In the genomic region with DNA sequence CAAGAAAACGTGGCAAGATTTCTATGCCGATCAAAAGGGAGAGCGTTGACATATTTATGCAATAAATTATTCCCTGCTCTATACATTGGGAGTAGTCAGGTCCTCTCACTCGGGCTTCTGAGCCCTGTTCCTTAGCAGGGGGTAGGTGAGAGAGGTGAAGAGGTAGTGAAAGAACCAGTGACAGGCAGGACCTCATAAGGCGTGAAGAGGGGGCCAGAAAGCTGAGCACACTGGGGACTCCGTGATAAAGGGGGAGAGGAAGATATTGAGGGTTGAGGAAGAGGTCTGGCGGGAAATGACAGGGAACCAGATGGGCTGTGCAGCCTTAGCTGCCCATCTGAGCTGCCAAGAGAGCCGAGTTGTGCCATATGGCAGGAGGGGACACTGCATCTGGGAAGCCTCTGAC, we compare ENCODE assay signal across 8 cellular contexts. TPM values are rescaled to one million over a fixed set of nuclear protein-coding genes. Genes with fewer than 3 reads are reported as not detected.
DNase-seq lines count a peak whose midpoint lies in the region; ATAC-seq, FAIRE-seq and TF ChIP-seq lines count a peak whose summit lies in the region.

No MANE protein-coding gene starts in this region.

- in situ Hi-C loops in HepG2 (cut with HindIII; ENCODE audit: extremely low pct_ligation_motif_present, low pct_unique_long_range_greater_than_20kb), result loop anchor here (5.0 to 25.0 kb wide), 2 partner anchors 519 to 661 kb away; a partner anchor contains a TSS

- no peak for TF ChIP-seq RAD21 in HepG2 (CRISPR knock-in tag; IDR thresholded peaks at IDR 0.05)

- peaks cover 76% of the 10 kb centered on the region for H3K27me3 Mint-ChIP-seq in activated T-helper 1 cell treated with anti-CD3 and anti-CD28 coated beads, Interleukin-12 subunit alpha, Interleukin-12 subunit beta, Interleukin-2, Interleukin-4 antibody, amounts not matched to agents 30 ng/mL and 10 ng/mL and 1 ng/mL, durations not matched to agents 14 hours and 24 hours and 36 hours (ENCODE audit: insufficient read depth)

- H3K36me3 ChIP-seq in heart left ventricle, result no peaks in the 10 kb centered on the region
- no peaks in the 10 kb centered on the region for H3K36me3 ChIP-seq in HepG2 (replicated peaks in 1 of 2; ENCODE audit: control insufficient read depth in 1 of 2, insufficient read depth in 2 of 2, low read length in 2 of 2)

- H3K9ac ChIP-seq in HepG2 (ENCODE audit: insufficient read depth, low read depth, low read length), result peak overlapping the region; percentile 49; the same call in 1 of the 2 replicates

- peaks cover 51% of the 10 kb centered on the region for H3K4me1 Mint-ChIP-seq in activated T-helper 1 cell treated with anti-CD3 and anti-CD28 coated beads, Interleukin-12 subunit alpha, Interleukin-12 subunit beta, Interleukin-2, Interleukin-4 antibody, amounts not matched to agents 30 ng/mL and 10 ng/mL and 1 ng/mL, durations not matched to agents 14 hours and 24 hours and 36 hours (ENCODE audit: low read depth)

- no peak for TF ChIP-seq POLR2A in heart left ventricle (IDR thresholded peaks at IDR 0.05)
- no peak for TF ChIP-seq POLR2A in HepG2 (IDR thresholded peaks at IDR 0.05; ENCODE audit: insufficient read depth in 1 of 2, low read depth in 2 of 2, low read length in 2 of 2)

- FAIRE-seq in HepG2 (lab: Jason Lieb, UNC) (no peak), urothelium cell line (lab: Jason Lieb, UNC) (no peak)

- TF ChIP-seq CTCF in heart left ventricle (IDR thresholded peaks at IDR 0.05) (no peak), HepG2 (CRISPR knock-in tag; IDR thresholded peaks at IDR 0.05) (no peak)

- H3K36me3 Mint-ChIP-seq in activated T-helper 1 cell treated with anti-CD3 and anti-CD28 coated beads, Interleukin-12 subunit alpha, Interleukin-12 subunit beta, Interleukin-2, Interleukin-4 antibody, amounts not matched to agents 30 ng/mL and 10 ng/mL and 1 ng/mL, durations not matched to agents 14 hours and 24 hours and 36 hours (ENCODE audit: low read depth), result no peaks in the 10 kb centered on the region

- H3K79me2 ChIP-seq in HepG2 (ENCODE audit: insufficient read depth, low read length), result no peaks in the 10 kb centered on the region

- H3K4me1 ChIP-seq in heart left ventricle (peaks cover 5 to 32% (median 24%) of the 10 kb centered on the region in 12 donors), HepG2 (ENCODE audit: insufficient read depth, low read length) (peaks cover 39% of the 10 kb centered on the region)

- peak overlapping the region; percentile 75 for H3K4me3 Mint-ChIP-seq in activated T-helper 1 cell treated with anti-CD3 and anti-CD28 coated beads, Interleukin-12 subunit alpha, Interleukin-12 subunit beta, Interleukin-2, Interleukin-4 antibody, amounts not matched to agents 30 ng/mL and 10 ng/mL and 1 ng/mL, durations not matched to agents 14 hours and 24 hours and 36 hours

- H3K4me2 ChIP-seq in HepG2 (ENCODE audit: low read depth, low read length), result peak overlapping the region; percentile 97

- peak overlapping the region; percentile 66 for H2AFZ ChIP-seq in HepG2 (ENCODE audit: low read length)

- H3K9me3 ChIP-seq in heart left ventricle (no peaks in the 10 kb centered on the region), HepG2 (ENCODE audit: low read length) (no peaks in the 10 kb centered on the region)

- 13 to 22% (median 20%) methylated on average over 8 of the region's 8 CpGs for WGBS in heart left ventricle, 4 donors
- 4% methylated on average over 8 of the region's 8 CpGs for WGBS in HepG2 (ENCODE audit: low lambda C conversion rate)

- H3K27me3 ChIP-seq in heart left ventricle (peaks cover 26 to 80% (median 54%) of the 10 kb centered on the region in 9 donors), HepG2 (ENCODE audit: control insufficient read depth in 1 of 2, insufficient read depth in 2 of 2, low read length in 2 of 2) (peaks cover 2 to 39% of the 10 kb centered on the region in 2 experiments; a peak in 3 of 5 replicates)

- ATAC-seq in heart left ventricle (no peak), Right ventricle myocardium superior (ENCODE audit: poor library complexity) (no peak), HG03354 (IDR thresholded peaks at IDR 0.05; ENCODE audit: poor library complexity, severe bottlenecking, unreplicated experiment) (peak; percentile 7), HepG2 (peak; percentile 17)

- POLR2A ChIA-PET in HepG2 (lab: Yijun Ruan, JAX), result no interaction called here

- DNase-seq in heart left ventricle, result no peak
- DNase-seq in Right ventricle myocardium superior, result no peak
- no peak for DNase-seq in activated T-helper 1 cell treated with anti-CD3 and anti-CD28 coated beads, Interleukin-12 subunit alpha, Interleukin-12 subunit beta, Interleukin-2, Interleukin-4 antibody, amounts not matched to agents 30 ng/mL and 10 ng/mL and 1 ng/mL, durations not matched to agents 14 hours and 24 hours and 36 hours (ENCODE audit: low spot score)
- DNase-seq in HepG2 (ENCODE audit: low spot score), result no peak
- DNase-seq in NCI-H748 (lab: John Stamatoyannopoulos, UW; ENCODE audit: unreplicated experiment), result no peak
- DNase-seq in activated CD4-positive, alpha-beta T cell treated with anti-CD3 and anti-CD28 coated beads, Interleukin-2, amount 50 U/mL, for 48 hours, result no peak
- no peak for DNase-seq in urothelium cell line (ENCODE audit: low spot score)

- H3K27ac Mint-ChIP-seq in activated T-helper 1 cell treated with anti-CD3 and anti-CD28 coated beads, Interleukin-12 subunit alpha, Interleukin-12 subunit beta, Interleukin-2, Interleukin-4 antibody, amounts not matched to agents 30 ng/mL and 10 ng/mL and 1 ng/mL, durations not matched to agents 14 hours and 24 hours and 36 hours, result peak overlapping the region; percentile 42

- H3K9me3 Mint-ChIP-seq in activated T-helper 1 cell treated with anti-CD3 and anti-CD28 coated beads, Interleukin-12 subunit alpha, Interleukin-12 subunit beta, Interleukin-2, Interleukin-4 antibody, amounts not matched to agents 30 ng/mL and 10 ng/mL and 1 ng/mL, durations not matched to agents 14 hours and 24 hours and 36 hours, result no peaks in the 10 kb centered on the region

- TF ChIP-seq EP300 in HepG2 (IDR thresholded peaks at IDR 0.05; ENCODE audit: low read depth in 2 of 2, low read length in 2 of 2), result no peak
- TF ChIP-seq EP300 in HepG2 (CRISPR knock-in tag; IDR thresholded peaks at IDR 0.05; ENCODE audit: borderline replicate concordance), result no peak

- CTCF ChIA-PET in HepG2 (lab: Yijun Ruan, JAX; ENCODE audit: low intra/inter-chr PET ratio, low total read pairs), result no interaction called here

- intact Hi-C loops in heart left ventricle (cut with DNase I) (loop anchor here in 6 of 10 donors (2.0 to 10.0 kb wide), 6 partner anchors 51 to 521 kb away; a partner anchor contains a TSS), Right ventricle myocardium superior (cut with DNase I) (no loop called here), HepG2 (cut with micrococcal nuclease; ENCODE audit: unreplicated experiment) (loop anchor here (1.0 to 10.0 kb wide), 6 partner anchors 53 to 761 kb away; a partner anchor contains a TSS)
- intact Hi-C loops in activated T-helper 1 cell treated with anti-CD3 and anti-CD28 coated beads, Interleukin-12 subunit alpha, Interleukin-12 subunit beta, Interleukin-2, Interleukin-4 antibody, amounts not matched to agents 30 ng/mL and 10 ng/mL and 1 ng/mL, durations not matched to agents 14 hours and 24 hours and 36 hours (cut with micrococcal nuclease), result loop anchor here (1.0 to 10.0 kb wide), 8 partner anchors 54 to 1999 kb away; a partner anchor contains a TSS

- no peak overlapping the region for H3K27ac ChIP-seq in heart left ventricle
- no peak overlapping the region for H3K27ac ChIP-seq in HepG2 (ENCODE audit: extremely low read length, insufficient read depth, low read length)

- H4K20me1 ChIP-seq in HepG2 (ENCODE audit: insufficient read depth, low read length), result no peaks in the 10 kb centered on the region; the same call in 1 of the 2 replicates

- H3K4me3 ChIP-seq in heart left ventricle (peak overlapping the region; percentile 29 to 63 (median 50)), HepG2 (replicated peaks in 1 of 3; ENCODE audit: insufficient read depth in 1 of 3, low read depth in 2 of 3, low read length in 3 of 3) (peak overlapping the region; percentile 52 to 70 (median 59))

- no TSS peak for BruUV-seq in HepG2 (replicated peaks; lab: Mats Ljungman, UMichigan)

RNA-seq across cellular contexts. Expression of a gene that starts 0.7 kb away (rescaled TPM):
- not detected for total RNA-seq in heart left ventricle
- not detected for polyA plus RNA-seq in heart left ventricle
- not detected for total RNA-seq in Right ventricle myocardium superior
- total RNA-seq in activated T-helper 1 cell treated with anti-CD3 and anti-CD28 coated beads, Interleukin-12 subunit alpha, Interleukin-12 subunit beta, Interleukin-2, Interleukin-4 antibody, amounts not matched to agents 30 ng/mL and 10 ng/mL and 1 ng/mL, durations not matched to agents 14 hours and 24 hours and 36 hours, result not detected in 2 replicates
- total RNA-seq in HepG2 (2016; rRNA removed; fragmentation: Illumina TruSeq; extraction: Trizol), result not detected in 2 replicates
- total RNA-seq in HepG2 (2016; cell fraction: cytosol; rRNA removed; fragmentation: Illumina TruSeq; extraction: Trizol; ENCODE audit: low read depth), result not detected in 2 replicates
- total RNA-seq in HepG2 (2016; cell fraction: insoluble cytoplasmic fraction; rRNA removed; fragmentation: Illumina TruSeq; extraction: Trizol), result not detected in 2 replicates
- not detected in 2 replicates for total RNA-seq in HepG2 (2016; cell fraction: membrane; rRNA removed; fragmentation: Illumina TruSeq; extraction: Trizol)
- total RNA-seq in HepG2 (2016; cell fraction: nucleus; rRNA removed; fragmentation: Illumina TruSeq; extraction: Trizol), result not detected in 2 replicates
- not detected in 2 replicates for polyA plus RNA-seq in HepG2 (2011; rRNA removed)
- not detected in 2 replicates for polyA plus RNA-seq in HepG2 (2011; cell fraction: cytosol; rRNA removed)
- polyA plus RNA-seq in HepG2 (2011; cell fraction: nucleus; rRNA removed), result not detected in 2 replicates
- not detected in 2 replicates for polyA plus RNA-seq in HepG2 (2012)
- polyA plus RNA-seq in HepG2 (2016; cell fraction: cytosol; fragmentation: Illumina TruSeq; extraction: Trizol; ENCODE audit: low read depth), result not detected in 2 replicates
- not detected in 2 replicates for polyA plus RNA-seq in HepG2 (2016; cell fraction: insoluble cytoplasmic fraction; fragmentation: Illumina TruSeq; extraction: Trizol; ENCODE audit: low read depth)
- not detected in 2 replicates for polyA plus RNA-seq in HepG2 (2016; cell fraction: membrane; fragmentation: Illumina TruSeq; extraction: Trizol; ENCODE audit: low read depth)
- polyA plus RNA-seq in HepG2 (2016; cell fraction: nucleus; fragmentation: Illumina TruSeq; extraction: Trizol; ENCODE audit: insufficient read depth, low read depth), result not detected in 2 replicates
- polyA minus RNA-seq in HepG2 (2011; rRNA and poly(A)+ RNA removed; ENCODE audit: low replicate concordance), result not detected in 2 replicates
- polyA minus RNA-seq in HepG2 (2011; cell fraction: cytosol; rRNA and poly(A)+ RNA removed), result not detected in 2 replicates
- not detected in 2 replicates for polyA minus RNA-seq in HepG2 (2011; cell fraction: nucleus; rRNA and poly(A)+ RNA removed)

RNA-seq across cellular contexts. Expression of a gene that starts 13.7 kb away (rescaled TPM):
- total RNA-seq in heart left ventricle (10 to 100 TPM in 2 of 9 donors, 1 to 10 TPM in 7; 3.9 to 16.1 (median 5.1) TPM), Right ventricle myocardium superior (6.8 TPM), HepG2 (2016; rRNA removed; fragmentation: Illumina TruSeq; extraction: Trizol) (0.32 and 0.33 TPM in 2 replicates)
- polyA plus RNA-seq in heart left ventricle (10 to 100 TPM in 1 of 2 donors, 1 to 10 TPM in 1; 4.0 to 12.2 TPM), HepG2 (2011; rRNA removed) (0.55 and 0.94 TPM in 2 replicates)
- total RNA-seq in activated T-helper 1 cell treated with anti-CD3 and anti-CD28 coated beads, Interleukin-12 subunit alpha, Interleukin-12 subunit beta, Interleukin-2, Interleukin-4 antibody, amounts not matched to agents 30 ng/mL and 10 ng/mL and 1 ng/mL, durations not matched to agents 14 hours and 24 hours and 36 hours, result not detected in 2 replicates
- 0.09 TPM in 1 of 2 replicates, not detected in the other for total RNA-seq in HepG2 (2016; cell fraction: cytosol; rRNA removed; fragmentation: Illumina TruSeq; extraction: Trizol; ENCODE audit: low read depth)
- 0.30 and 0.41 TPM in 2 replicates for total RNA-seq in HepG2 (2016; cell fraction: insoluble cytoplasmic fraction; rRNA removed; fragmentation: Illumina TruSeq; extraction: Trizol)
- total RNA-seq in HepG2 (2016; cell fraction: membrane; rRNA removed; fragmentation: Illumina TruSeq; extraction: Trizol), result 0.28 and 0.69 TPM in 2 replicates
- 0.56 TPM in 1 of 2 replicates, not detected in the other for total RNA-seq in HepG2 (2016; cell fraction: nucleus; rRNA removed; fragmentation: Illumina TruSeq; extraction: Trizol)
- 0.21 and 0.35 TPM in 2 replicates for polyA plus RNA-seq in HepG2 (2011; cell fraction: cytosol; rRNA removed)
- 0.05 and 0.26 TPM in 2 replicates for polyA plus RNA-seq in HepG2 (2011; cell fraction: nucleus; rRNA removed)
- polyA plus RNA-seq in HepG2 (2012), result 0.59 and 1.5 TPM in 2 replicates
- polyA plus RNA-seq in HepG2 (2016; cell fraction: cytosol; fragmentation: Illumina TruSeq; extraction: Trizol; ENCODE audit: low read depth), result 0.14 TPM in 1 of 2 replicates, not detected in the other
- polyA plus RNA-seq in HepG2 (2016; cell fraction: insoluble cytoplasmic fraction; fragmentation: Illumina TruSeq; extraction: Trizol; ENCODE audit: low read depth), result 0.34 and 0.61 TPM in 2 replicates
- polyA plus RNA-seq in HepG2 (2016; cell fraction: membrane; fragmentation: Illumina TruSeq; extraction: Trizol; ENCODE audit: low read depth), result 0.31 TPM in 1 of 2 replicates, not detected in the other
- polyA plus RNA-seq in HepG2 (2016; cell fraction: nucleus; fragmentation: Illumina TruSeq; extraction: Trizol; ENCODE audit: insufficient read depth, low read depth), result 0.79 and 0.97 TPM in 2 replicates
- polyA minus RNA-seq in HepG2 (2011; rRNA and poly(A)+ RNA removed; ENCODE audit: low replicate concordance), result 0.42 and 10.6 TPM in 2 replicates
- polyA minus RNA-seq in HepG2 (2011; cell fraction: cytosol; rRNA and poly(A)+ RNA removed), result 0.18 and 0.20 TPM in 2 replicates
- polyA minus RNA-seq in HepG2 (2011; cell fraction: nucleus; rRNA and poly(A)+ RNA removed), result 0.64 and 0.75 TPM in 2 replicates

RNA-seq across cellular contexts. Expression of a gene that starts 53.4 kb away (rescaled TPM):
- total RNA-seq in heart left ventricle (not detected), Right ventricle myocardium superior (not detected), HepG2 (2016; rRNA removed; fragmentation: Illumina TruSeq; extraction: Trizol) (not detected in 2 replicates)
- polyA plus RNA-seq in heart left ventricle (not detected), HepG2 (2011; rRNA removed) (0.04 TPM in 1 of 2 replicates, not detected in the other)
- total RNA-seq in activated T-helper 1 cell treated with anti-CD3 and anti-CD28 coated beads, Interleukin-12 subunit alpha, Interleukin-12 subunit beta, Interleukin-2, Interleukin-4 antibody, amounts not matched to agents 30 ng/mL and 10 ng/mL and 1 ng/mL, durations not matched to agents 14 hours and 24 hours and 36 hours, result 0.10 TPM in 1 of 2 replicates, not detected in the other
- total RNA-seq in HepG2 (2016; cell fraction: cytosol; rRNA removed; fragmentation: Illumina TruSeq; extraction: Trizol; ENCODE audit: low read depth), result not detected in 2 replicates
- total RNA-seq in HepG2 (2016; cell fraction: insoluble cytoplasmic fraction; rRNA removed; fragmentation: Illumina TruSeq; extraction: Trizol), result not detected in 2 replicates
- total RNA-seq in HepG2 (2016; cell fraction: membrane; rRNA removed; fragmentation: Illumina TruSeq; extraction: Trizol), result not detected in 2 replicates
- total RNA-seq in HepG2 (2016; cell fraction: nucleus; rRNA removed; fragmentation: Illumina TruSeq; extraction: Trizol), result not detected in 2 replicates
- polyA plus RNA-seq in HepG2 (2011; cell fraction: cytosol; rRNA removed), result not detected in 2 replicates
- not detected in 2 replicates for polyA plus RNA-seq in HepG2 (2011; cell fraction: nucleus; rRNA removed)
- not detected in 2 replicates for polyA plus RNA-seq in HepG2 (2012)
- not detected in 2 replicates for polyA plus RNA-seq in HepG2 (2016; cell fraction: cytosol; fragmentation: Illumina TruSeq; extraction: Trizol; ENCODE audit: low read depth)
- polyA plus RNA-seq in HepG2 (2016; cell fraction: insoluble cytoplasmic fraction; fragmentation: Illumina TruSeq; extraction: Trizol; ENCODE audit: low read depth), result not detected in 2 replicates
- polyA plus RNA-seq in HepG2 (2016; cell fraction: membrane; fragmentation: Illumina TruSeq; extraction: Trizol; ENCODE audit: low read depth), result not detected in 2 replicates
- not detected in 2 replicates for polyA plus RNA-seq in HepG2 (2016; cell fraction: nucleus; fragmentation: Illumina TruSeq; extraction: Trizol; ENCODE audit: insufficient read depth, low read depth)
- polyA minus RNA-seq in HepG2 (2011; rRNA and poly(A)+ RNA removed; ENCODE audit: low replicate concordance), result 7.2 TPM in 1 of 2 replicates, not detected in the other
- polyA minus RNA-seq in HepG2 (2011; cell fraction: cytosol; rRNA and poly(A)+ RNA removed), result not detected in 2 replicates
- polyA minus RNA-seq in HepG2 (2011; cell fraction: nucleus; rRNA and poly(A)+ RNA removed), result not detected in 2 replicates

RNA-seq across cellular contexts. Expression of a gene that starts 59.7 kb away (rescaled TPM):
- total RNA-seq in heart left ventricle, result under 1 TPM in 2 of 9 donors, not detected in 7; 0.23 to 0.36 TPM
- polyA plus RNA-seq in heart left ventricle, result under 1 TPM in 1 of 2 donors, not detected in 1; 0.04 TPM
- total RNA-seq in Right ventricle myocardium superior, result not detected
- 0.10 and 0.20 TPM in 2 replicates for total RNA-seq in activated T-helper 1 cell treated with anti-CD3 and anti-CD28 coated beads, Interleukin-12 subunit alpha, Interleukin-12 subunit beta, Interleukin-2, Interleukin-4 antibody, amounts not matched to agents 30 ng/mL and 10 ng/mL and 1 ng/mL, durations not matched to agents 14 hours and 24 hours and 36 hours
- 0.07 TPM in 1 of 2 replicates, not detected in the other for total RNA-seq in HepG2 (2016; rRNA removed; fragmentation: Illumina TruSeq; extraction: Trizol)
- not detected in 2 replicates for total RNA-seq in HepG2 (2016; cell fraction: cytosol; rRNA removed; fragmentation: Illumina TruSeq; extraction: Trizol; ENCODE audit: low read depth)
- not detected in 2 replicates for total RNA-seq in HepG2 (2016; cell fraction: insoluble cytoplasmic fraction; rRNA removed; fragmentation: Illumina TruSeq; extraction: Trizol)
- total RNA-seq in HepG2 (2016; cell fraction: membrane; rRNA removed; fragmentation: Illumina TruSeq; extraction: Trizol), result not detected in 2 replicates
- not detected in 2 replicates for total RNA-seq in HepG2 (2016; cell fraction: nucleus; rRNA removed; fragmentation: Illumina TruSeq; extraction: Trizol)
- polyA plus RNA-seq in HepG2 (2011; rRNA removed), result not detected in 2 replicates
- polyA plus RNA-seq in HepG2 (2011; cell fraction: cytosol; rRNA removed), result not detected in 2 replicates
- polyA plus RNA-seq in HepG2 (2011; cell fraction: nucleus; rRNA removed), result not detected in 2 replicates
- polyA plus RNA-seq in HepG2 (2012), result not detected in 2 replicates
- not detected in 2 replicates for polyA plus RNA-seq in HepG2 (2016; cell fraction: cytosol; fragmentation: Illumina TruSeq; extraction: Trizol; ENCODE audit: low read depth)
- polyA plus RNA-seq in HepG2 (2016; cell fraction: insoluble cytoplasmic fraction; fragmentation: Illumina TruSeq; extraction: Trizol; ENCODE audit: low read depth), result not detected in 2 replicates
- polyA plus RNA-seq in HepG2 (2016; cell fraction: membrane; fragmentation: Illumina TruSeq; extraction: Trizol; ENCODE audit: low read depth), result not detected in 2 replicates
- not detected in 2 replicates for polyA plus RNA-seq in HepG2 (2016; cell fraction: nucleus; fragmentation: Illumina TruSeq; extraction: Trizol; ENCODE audit: insufficient read depth, low read depth)
- 0.10 and 2.1 TPM in 2 replicates for polyA minus RNA-seq in HepG2 (2011; rRNA and poly(A)+ RNA removed; ENCODE audit: low replicate concordance)
- polyA minus RNA-seq in HepG2 (2011; cell fraction: cytosol; rRNA and poly(A)+ RNA removed), result not detected in 2 replicates
- not detected in 2 replicates for polyA minus RNA-seq in HepG2 (2011; cell fraction: nucleus; rRNA and poly(A)+ RNA removed)

Comparison
In these comparisons a context has a peak if more than half of its experiments do, and no peak if none do; other contexts are left out.
1. ATAC-seq: peak in HG03354 (single experiment) and HepG2 (single experiment); none in heart left ventricle (0 of 4) and Right ventricle myocardium superior (single experiment).